In genomic region chr6:143195349-143195845, GRCh38 we compare ENCODE assay signal across 1 cellular context.
A peak's percentile ranks its signal among the peaks of the same experiment; 100 is the strongest.
TF ChIP-seq lines count a peak whose summit lies in the region.

No MANE protein-coding gene starts in this region.

TF ChIP-seq in K562, 482 proteins besides CTCF, POLR2A, EP300 and RAD21 (continued from another document):
- TF ChIP-seq ZNF143 (CRISPR knock-in tag; IDR thresholded peaks at IDR 0.05) (no peak), ELF4 (CRISPR knock-in tag; IDR thresholded peaks at IDR 0.05) (peak; percentile 37; the same call in 1 of the 2 replicates), ZNF324 (CRISPR knock-in tag; IDR thresholded peaks at IDR 0.05) (no peak), PHF8 (IDR thresholded peaks at IDR 0.05; ENCODE audit: borderline replicate concordance, low read length) (no peak), ZNF280B (CRISPR knock-in tag; IDR thresholded peaks at IDR 0.05) (no peak), ZBTB11 (CRISPR knock-in tag; IDR thresholded peaks at IDR 0.05) (peak in 1 of 3 experiments; percentile 29; a peak in 1 of 6 replicates), ZNF551 (CRISPR knock-in tag; IDR thresholded peaks at IDR 0.05) (peak; percentile 76), ZFP30 (CRISPR knock-in tag; IDR thresholded peaks at IDR 0.05; ENCODE audit: borderline replicate concordance) (no peak), LEF1 (IDR thresholded peaks at IDR 0.05) (no peak), ARID1B (IDR thresholded peaks at IDR 0.05) (0 out of 2 replicates have a peak, but pooled peaks have one; percentile 11), ZNF766 (CRISPR knock-in tag; conservative IDR thresholded peaks at IDR 0.05) (no peak), THRB (CRISPR knock-in tag; conservative IDR thresholded peaks at IDR 0.05) (peak; percentile 20; the same call in 1 of the 2 replicates), PTBP1 (IDR thresholded peaks at IDR 0.05; ENCODE audit: low read depth, low read length) (no peak), HNRNPUL1 (IDR thresholded peaks at IDR 0.05; ENCODE audit: low read length) (0 out of 2 replicates have a peak, but pooled peaks have one; percentile 59), DMBX1 (CRISPR knock-in tag; IDR thresholded peaks at IDR 0.05; ENCODE audit: borderline replicate concordance) (no peak), GATAD2B (IDR thresholded peaks at IDR 0.05; ENCODE audit: borderline replicate concordance) (no peak), ZNF24 (IDR thresholded peaks at IDR 0.05) (no peak), REST (CRISPR knock-in tag; IDR thresholded peaks at IDR 0.05; ENCODE audit: low read depth) (peak; percentile 14; the same call in 1 of the 2 replicates), SUPT5H (IDR thresholded peaks at IDR 0.05) (peak; percentile 44; the same call in 1 of the 2 replicates), ERF (CRISPR knock-in tag; IDR thresholded peaks at IDR 0.05) (no peak), TAF15 (IDR thresholded peaks at IDR 0.05; ENCODE audit: low read depth, low read length) (no peak), ZNF57 (CRISPR knock-in tag; IDR thresholded peaks at IDR 0.05) (0 out of 2 replicates have a peak, but pooled peaks have one; percentile 57), ZBTB5 (IDR thresholded peaks at IDR 0.05) (no peak), ZNF274 (IDR thresholded peaks at IDR 0.05; ENCODE audit: borderline replicate concordance, low read depth, low read length) (no peak), ZBTB33 (CRISPR knock-in tag; IDR thresholded peaks at IDR 0.05) (peak; percentile 67; the same call in 1 of the 2 replicates), FOXJ2 (tag; IDR thresholded peaks at IDR 0.05) (no peak), CAMTA2 (CRISPR knock-in tag; conservative IDR thresholded peaks at IDR 0.05) (0 out of 2 replicates have a peak, but pooled peaks have one; percentile 13), ZNF140 (CRISPR knock-in tag; IDR thresholded peaks at IDR 0.05) (no peak), POLR3G (IDR thresholded peaks at IDR 0.05; ENCODE audit: extremely low read depth, insufficient read length, insufficient replicate concordance) (no peak), NFXL1 (CRISPR knock-in tag; IDR thresholded peaks at IDR 0.05) (0 out of 2 replicates have a peak, but pooled peaks have one; percentile 49), CCAR2 (IDR thresholded peaks at IDR 0.05; ENCODE audit: low read depth, low read length) (no peak), TAF9B (IDR thresholded peaks at IDR 0.05; ENCODE audit: partially characterized antibody) (no peak), MYC (IDR thresholded peaks at IDR 0.05; ENCODE audit: low read depth, low read length) (no peak), MYC (CRISPR knock-in tag; IDR thresholded peaks at IDR 0.05; ENCODE audit: borderline replicate concordance, low read depth) (no peak), FOXM1 (IDR thresholded peaks at IDR 0.05; ENCODE audit: low read depth) (no peak), FOXM1 (CRISPR knock-in tag; IDR thresholded peaks at IDR 0.05; ENCODE audit: low read depth) (no peak), ZKSCAN3 (CRISPR knock-in tag; IDR thresholded peaks at IDR 0.05) (no peak), TRIM24 (IDR thresholded peaks at IDR 0.05) (no peak), NEUROD1 (IDR thresholded peaks at IDR 0.05; ENCODE audit: borderline replicate concordance, low read depth, low read length, partially characterized antibody) (no peak), ZNF696 (CRISPR knock-in tag; conservative IDR thresholded peaks at IDR 0.05) (no peak), DACH1 (IDR thresholded peaks at IDR 0.05; ENCODE audit: partially characterized antibody) (no peak), ZNF764 (CRISPR knock-in tag; IDR thresholded peaks at IDR 0.05; ENCODE audit: low read depth) (no peak), E4F1 (CRISPR knock-in tag; IDR thresholded peaks at IDR 0.05; ENCODE audit: borderline replicate concordance) (no peak), FOXA1 (IDR thresholded peaks at IDR 0.05; ENCODE audit: borderline replicate concordance) (no peak), E2F8 (IDR thresholded peaks at IDR 0.05; ENCODE audit: low read depth, partially characterized antibody) (peak; percentile 13), POLR2G (IDR thresholded peaks at IDR 0.05; ENCODE audit: low read depth, low read length) (peak; percentile 53), HNRNPL (IDR thresholded peaks at IDR 0.05; ENCODE audit: low read depth, low read length) (no peak), ZNF124 (CRISPR knock-in tag; IDR thresholded peaks at IDR 0.05) (peak; percentile 26; the same call in 1 of the 2 replicates), GTF2A2 (tag; IDR thresholded peaks at IDR 0.05) (no peak)
